Comparison of ENCODE assay signal across 2 cellular contexts in genomic region chr4:185878633-185879032, GRCh38.
TF ChIP-seq lines count a peak whose summit lies in the region.

No MANE protein-coding gene starts in this region.

TF ChIP-seq in GM23338, 12 proteins besides CTCF, POLR2A, EP300 and RAD21 (continued from another document):
- no peak for TF ChIP-seq ZNF331 (CRISPR knock-in tag; IDR thresholded peaks at IDR 0.05; ENCODE audit: low read depth)
- TF ChIP-seq ETS1 (IDR thresholded peaks at IDR 0.05): no peak
- TF ChIP-seq STAT1 (IDR thresholded peaks at IDR 0.05; ENCODE audit: unreplicated experiment): no peak
- no peak for TF ChIP-seq CREB1 (CRISPR knock-in tag; IDR thresholded peaks at IDR 0.05; ENCODE audit: low read depth)
- no peak for TF ChIP-seq ZNF462 (CRISPR knock-in tag; IDR thresholded peaks at IDR 0.05)
- TF ChIP-seq POLR2AphosphoS5 (IDR thresholded peaks at IDR 0.05; ENCODE audit: low read depth): no peak
- no peak for TF ChIP-seq EZH2 (IDR thresholded peaks at IDR 0.05; ENCODE audit: low read depth, unreplicated experiment)
- no peak for TF ChIP-seq JUNB (IDR thresholded peaks at IDR 0.05; ENCODE audit: unreplicated experiment)
- TF ChIP-seq NANOG (IDR thresholded peaks at IDR 0.05; ENCODE audit: borderline replicate concordance): no peak
- TF ChIP-seq REST (IDR thresholded peaks at IDR 0.05; ENCODE audit: unreplicated experiment): no peak

TF ChIP-seq in H1, 55 proteins besides CTCF, POLR2A, EP300 and RAD21 (continued from another document):
- no peak for TF ChIP-seq USF2 (IDR thresholded peaks at IDR 0.05; ENCODE audit: low read length)
- no peak for TF ChIP-seq SP2 (IDR thresholded peaks at IDR 0.05; ENCODE audit: low read length)
- no peak for TF ChIP-seq SIRT6 (IDR thresholded peaks at IDR 0.05; ENCODE audit: low read length)
- TF ChIP-seq POU5F1 (IDR thresholded peaks at IDR 0.05; ENCODE audit: low read depth, low read length): no peak
- TF ChIP-seq ATF3 (IDR thresholded peaks at IDR 0.05; ENCODE audit: insufficient read depth, low read depth, low read length): no peak
- TF ChIP-seq SRF (IDR thresholded peaks at IDR 0.05; ENCODE audit: low read depth, low read length): no peak
- TF ChIP-seq CTBP2 (IDR thresholded peaks at IDR 0.05; ENCODE audit: borderline replicate concordance, insufficient read depth, insufficient read length, low read length): no peak
- TF ChIP-seq ZNF274 (IDR thresholded peaks at IDR 0.05; ENCODE audit: borderline replicate concordance, extremely low read depth, low read length): no peak
- TF ChIP-seq CHD2 (IDR thresholded peaks at IDR 0.05; ENCODE audit: low read length): no peak
- no peak for TF ChIP-seq KDM5A (IDR thresholded peaks at IDR 0.05; ENCODE audit: low read length)
- no peak for TF ChIP-seq MAX (IDR thresholded peaks at IDR 0.05)
- no peak for TF ChIP-seq ASH2L (IDR thresholded peaks at IDR 0.05; ENCODE audit: low read length)
- TF ChIP-seq EZH2 (IDR thresholded peaks at IDR 0.05; ENCODE audit: low read depth, low read length, severe bottlenecking): no peak
- no peak for TF ChIP-seq SUZ12 (IDR thresholded peaks at IDR 0.05; ENCODE audit: low read length)
- no peak for TF ChIP-seq TAF1 (IDR thresholded peaks at IDR 0.05; ENCODE audit: low read depth, low read length)
